ENCODE assay signal across 1 cellular context in the genomic region with DNA sequence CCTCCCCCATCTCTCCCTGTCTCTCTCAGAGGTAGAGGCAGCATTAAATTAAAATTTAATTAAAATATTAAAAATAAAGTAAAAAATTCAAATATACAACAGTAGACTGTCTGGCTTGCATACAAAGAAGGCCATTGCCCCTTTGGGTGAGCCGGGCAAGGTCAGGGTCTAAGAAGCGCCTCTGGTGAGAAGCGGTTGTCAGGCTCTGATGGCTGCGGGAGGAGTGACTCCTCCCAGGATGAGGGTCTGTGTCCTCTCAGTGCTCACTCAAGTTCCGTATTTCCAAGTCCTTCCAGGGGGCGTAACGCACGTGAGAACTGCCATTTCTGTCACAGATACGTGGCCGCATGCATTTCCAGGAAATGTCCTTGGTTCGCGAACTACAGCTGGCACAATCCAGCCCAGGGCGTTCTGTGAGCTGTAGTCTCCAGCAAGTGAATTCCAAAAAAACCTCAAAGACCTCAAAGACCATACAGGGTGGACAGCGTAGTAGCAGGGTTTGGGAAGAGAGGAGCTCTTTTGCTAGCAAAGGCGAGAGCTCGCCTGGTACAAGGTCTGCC.
A peak's percentile ranks its signal among the peaks of the same experiment; 100 is the strongest.
TF ChIP-seq lines count a peak whose summit lies in the region.

No MANE protein-coding gene starts in this region.

TF ChIP-seq in HepG2, 621 proteins besides CTCF, POLR2A, EP300 and RAD21 (continued from another document and continues in another):
- TF ChIP-seq, protein P1, sequence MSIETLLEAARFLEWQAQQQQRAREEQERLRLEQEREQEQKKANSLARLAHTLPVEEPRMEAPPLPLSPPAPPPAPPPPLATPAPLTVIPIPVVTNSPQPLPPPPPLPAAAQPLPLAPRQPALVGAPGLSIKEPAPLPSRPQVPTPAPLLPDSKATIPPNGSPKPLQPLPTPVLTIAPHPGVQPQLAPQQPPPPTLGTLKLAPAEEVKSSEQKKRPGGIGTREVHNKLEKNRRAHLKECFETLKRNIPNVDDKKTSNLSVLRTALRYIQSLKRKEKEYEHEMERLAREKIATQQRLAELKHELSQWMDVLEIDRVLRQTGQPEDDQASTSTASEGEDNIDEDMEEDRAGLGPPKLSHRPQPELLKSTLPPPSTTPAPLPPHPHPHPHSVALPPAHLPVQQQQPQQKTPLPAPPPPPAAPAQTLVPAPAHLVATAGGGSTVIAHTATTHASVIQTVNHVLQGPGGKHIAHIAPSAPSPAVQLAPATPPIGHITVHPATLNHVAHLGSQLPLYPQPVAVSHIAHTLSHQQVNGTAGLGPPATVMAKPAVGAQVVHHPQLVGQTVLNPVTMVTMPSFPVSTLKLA (IDR thresholded peaks at IDR 0.05) = peak; percentile 50
- peak; percentile 47; the same call in 1 of the 2 replicates for TF ChIP-seq ZSCAN9 (CRISPR knock-in tag; IDR thresholded peaks at IDR 0.05; ENCODE audit: borderline replicate concordance)
- no peak for TF ChIP-seq SNAPC2 (CRISPR knock-in tag; IDR thresholded peaks at IDR 0.05)
- no peak for TF ChIP-seq BORCS8-MEF2B (CRISPR knock-in tag; IDR thresholded peaks at IDR 0.05)
- TF ChIP-seq SAP130 (CRISPR knock-in tag; IDR thresholded peaks at IDR 0.05; ENCODE audit: low read depth) = peak; percentile 78; the same call in 1 of the 2 replicates
- 0 out of 2 replicates have a peak, but pooled peaks have one; percentile 10 for TF ChIP-seq SIX1 (CRISPR knock-in tag; IDR thresholded peaks at IDR 0.05; ENCODE audit: borderline replicate concordance)
- TF ChIP-seq SRSF1 (optimal IDR thresholded peaks at IDR 0.05; ENCODE audit: low read depth, low read length) = peak; percentile 8
- no peak for TF ChIP-seq ESRRA (CRISPR knock-in tag; IDR thresholded peaks at IDR 0.05; ENCODE audit: low read depth)
- no peak for TF ChIP-seq ZNF850 (CRISPR knock-in tag; conservative IDR thresholded peaks at IDR 0.05)
- no peak for TF ChIP-seq GFI1 (CRISPR knock-in tag; IDR thresholded peaks at IDR 0.05; ENCODE audit: borderline replicate concordance)
- TF ChIP-seq ZNF280D (CRISPR knock-in tag; IDR thresholded peaks at IDR 0.05) = peak; percentile 52; the same call in 1 of the 2 replicates
- no peak; the same call in 1 of the 2 replicates for TF ChIP-seq ZNF512B (CRISPR knock-in tag; IDR thresholded peaks at IDR 0.05; ENCODE audit: borderline replicate concordance)
- TF ChIP-seq EZH2 (conservative IDR thresholded peaks at IDR 0.05; ENCODE audit: low read depth, low read length) = no peak
- TF ChIP-seq PBX3 (CRISPR knock-in tag; IDR thresholded peaks at IDR 0.05; ENCODE audit: borderline replicate concordance) = 0 out of 2 replicates have a peak, but pooled peaks have one; percentile 32
- no peak for TF ChIP-seq ZNF513 (CRISPR knock-in tag; conservative IDR thresholded peaks at IDR 0.05)
- peak; percentile 54 for TF ChIP-seq ZNF781 (CRISPR knock-in tag; IDR thresholded peaks at IDR 0.05; ENCODE audit: borderline replicate concordance, not compliant biosample characterization)
- peak; percentile 22; the same call in 1 of the 2 replicates for TF ChIP-seq ETV5 (CRISPR knock-in tag; IDR thresholded peaks at IDR 0.05; ENCODE audit: borderline replicate concordance)
- TF ChIP-seq, protein P2, sequence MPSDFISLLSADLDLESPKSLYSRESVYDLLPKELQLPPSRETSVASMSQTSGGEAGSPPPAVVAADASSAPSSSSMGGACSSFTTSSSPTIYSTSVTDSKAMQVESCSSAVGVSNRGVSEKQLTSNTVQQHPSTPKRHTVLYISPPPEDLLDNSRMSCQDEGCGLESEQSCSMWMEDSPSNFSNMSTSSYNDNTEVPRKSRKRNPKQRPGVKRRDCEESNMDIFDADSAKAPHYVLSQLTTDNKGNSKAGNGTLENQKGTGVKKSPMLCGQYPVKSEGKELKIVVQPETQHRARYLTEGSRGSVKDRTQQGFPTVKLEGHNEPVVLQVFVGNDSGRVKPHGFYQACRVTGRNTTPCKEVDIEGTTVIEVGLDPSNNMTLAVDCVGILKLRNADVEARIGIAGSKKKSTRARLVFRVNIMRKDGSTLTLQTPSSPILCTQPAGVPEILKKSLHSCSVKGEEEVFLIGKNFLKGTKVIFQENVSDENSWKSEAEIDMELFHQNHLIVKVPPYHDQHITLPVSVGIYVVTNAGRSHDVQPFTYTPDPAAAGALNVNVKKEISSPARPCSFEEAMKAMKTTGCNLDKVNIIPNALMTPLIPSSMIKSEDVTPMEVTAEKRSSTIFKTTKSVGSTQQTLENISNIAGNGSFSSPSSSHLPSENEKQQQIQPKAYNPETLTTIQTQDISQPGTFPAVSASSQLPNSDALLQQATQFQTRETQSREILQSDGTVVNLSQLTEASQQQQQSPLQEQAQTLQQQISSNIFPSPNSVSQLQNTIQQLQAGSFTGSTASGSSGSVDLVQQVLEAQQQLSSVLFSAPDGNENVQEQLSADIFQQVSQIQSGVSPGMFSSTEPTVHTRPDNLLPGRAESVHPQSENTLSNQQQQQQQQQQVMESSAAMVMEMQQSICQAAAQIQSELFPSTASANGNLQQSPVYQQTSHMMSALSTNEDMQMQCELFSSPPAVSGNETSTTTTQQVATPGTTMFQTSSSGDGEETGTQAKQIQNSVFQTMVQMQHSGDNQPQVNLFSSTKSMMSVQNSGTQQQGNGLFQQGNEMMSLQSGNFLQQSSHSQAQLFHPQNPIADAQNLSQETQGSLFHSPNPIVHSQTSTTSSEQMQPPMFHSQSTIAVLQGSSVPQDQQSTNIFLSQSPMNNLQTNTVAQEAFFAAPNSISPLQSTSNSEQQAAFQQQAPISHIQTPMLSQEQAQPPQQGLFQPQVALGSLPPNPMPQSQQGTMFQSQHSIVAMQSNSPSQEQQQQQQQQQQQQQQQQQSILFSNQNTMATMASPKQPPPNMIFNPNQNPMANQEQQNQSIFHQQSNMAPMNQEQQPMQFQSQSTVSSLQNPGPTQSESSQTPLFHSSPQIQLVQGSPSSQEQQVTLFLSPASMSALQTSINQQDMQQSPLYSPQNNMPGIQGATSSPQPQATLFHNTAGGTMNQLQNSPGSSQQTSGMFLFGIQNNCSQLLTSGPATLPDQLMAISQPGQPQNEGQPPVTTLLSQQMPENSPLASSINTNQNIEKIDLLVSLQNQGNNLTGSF (CRISPR knock-in tag; IDR thresholded peaks at IDR 0.05) = peak; percentile 35; the same call in 1 of the 2 replicates
- TF ChIP-seq, protein P3, sequence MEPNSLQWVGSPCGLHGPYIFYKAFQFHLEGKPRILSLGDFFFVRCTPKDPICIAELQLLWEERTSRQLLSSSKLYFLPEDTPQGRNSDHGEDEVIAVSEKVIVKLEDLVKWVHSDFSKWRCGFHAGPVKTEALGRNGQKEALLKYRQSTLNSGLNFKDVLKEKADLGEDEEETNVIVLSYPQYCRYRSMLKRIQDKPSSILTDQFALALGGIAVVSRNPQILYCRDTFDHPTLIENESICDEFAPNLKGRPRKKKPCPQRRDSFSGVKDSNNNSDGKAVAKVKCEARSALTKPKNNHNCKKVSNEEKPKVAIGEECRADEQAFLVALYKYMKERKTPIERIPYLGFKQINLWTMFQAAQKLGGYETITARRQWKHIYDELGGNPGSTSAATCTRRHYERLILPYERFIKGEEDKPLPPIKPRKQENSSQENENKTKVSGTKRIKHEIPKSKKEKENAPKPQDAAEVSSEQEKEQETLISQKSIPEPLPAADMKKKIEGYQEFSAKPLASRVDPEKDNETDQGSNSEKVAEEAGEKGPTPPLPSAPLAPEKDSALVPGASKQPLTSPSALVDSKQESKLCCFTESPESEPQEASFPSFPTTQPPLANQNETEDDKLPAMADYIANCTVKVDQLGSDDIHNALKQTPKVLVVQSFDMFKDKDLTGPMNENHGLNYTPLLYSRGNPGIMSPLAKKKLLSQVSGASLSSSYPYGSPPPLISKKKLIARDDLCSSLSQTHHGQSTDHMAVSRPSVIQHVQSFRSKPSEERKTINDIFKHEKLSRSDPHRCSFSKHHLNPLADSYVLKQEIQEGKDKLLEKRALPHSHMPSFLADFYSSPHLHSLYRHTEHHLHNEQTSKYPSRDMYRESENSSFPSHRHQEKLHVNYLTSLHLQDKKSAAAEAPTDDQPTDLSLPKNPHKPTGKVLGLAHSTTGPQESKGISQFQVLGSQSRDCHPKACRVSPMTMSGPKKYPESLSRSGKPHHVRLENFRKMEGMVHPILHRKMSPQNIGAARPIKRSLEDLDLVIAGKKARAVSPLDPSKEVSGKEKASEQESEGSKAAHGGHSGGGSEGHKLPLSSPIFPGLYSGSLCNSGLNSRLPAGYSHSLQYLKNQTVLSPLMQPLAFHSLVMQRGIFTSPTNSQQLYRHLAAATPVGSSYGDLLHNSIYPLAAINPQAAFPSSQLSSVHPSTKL (CRISPR knock-in tag; IDR thresholded peaks at IDR 0.05) = peak; percentile 8; the same call in 1 of the 2 replicates
- TF ChIP-seq IKZF4 (CRISPR knock-in tag; IDR thresholded peaks at IDR 0.05; ENCODE audit: borderline replicate concordance, low read depth, not compliant biosample characterization) = no peak
- no peak for TF ChIP-seq GRHL1 (CRISPR knock-in tag; conservative IDR thresholded peaks at IDR 0.05)
- 0 out of 2 replicates have a peak, but pooled peaks have one; percentile 24 for TF ChIP-seq ZNF451 (CRISPR knock-in tag; IDR thresholded peaks at IDR 0.05)
- TF ChIP-seq, protein P4, sequence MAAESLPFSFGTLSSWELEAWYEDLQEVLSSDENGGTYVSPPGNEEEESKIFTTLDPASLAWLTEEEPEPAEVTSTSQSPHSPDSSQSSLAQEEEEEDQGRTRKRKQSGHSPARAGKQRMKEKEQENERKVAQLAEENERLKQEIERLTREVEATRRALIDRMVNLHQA (CRISPR knock-in tag; IDR thresholded peaks at IDR 0.05) = no peak
- TF ChIP-seq ZNF780A (CRISPR knock-in tag; IDR thresholded peaks at IDR 0.05) = no peak
